ENCODE assay signal across 17 cellular contexts in genomic region chr11:102836290-102836875, GRCh38. TPM values are rescaled to one million over a fixed set of nuclear protein-coding genes. Genes with fewer than 3 reads are reported as not detected.
DNase-seq lines count a peak whose midpoint lies in the region; ATAC-seq and TF ChIP-seq lines count a peak whose summit lies in the region.
"Had no signal": no experiment of that assay in that cellular context is flagged by ENCODE, and none has a peak within 500 bp of the region (broad histone marks: within the 10 kb centered on the region; RNA-seq: fewer than 3 reads in every experiment).

No MANE protein-coding gene starts in this region.

- H2AK5ac ChIP-seq in H9 (ENCODE audit: insufficient read length, low read length), result no peak overlapping the region

- no peaks in the 10 kb centered on the region for H3K79me1 ChIP-seq in H9 (ENCODE audit: insufficient read depth, low read depth, low read length, poor library complexity, severe bottlenecking)

- intact Hi-C loops in PC-9 (cut with micrococcal nuclease; ENCODE audit: unreplicated experiment) (no loop called here), sciatic nerve (cut with DNase I) (no loop called here)

- H3K14ac ChIP-seq in H9 (ENCODE audit: insufficient read depth, low read length), result no peak overlapping the region

- H3K36me3 ChIP-seq in PC-9 (ENCODE audit: low read depth), result no peaks in the 10 kb centered on the region
- H3K36me3 ChIP-seq: gastroesophageal sphincter, spleen, thoracic aorta had no signal

- H3K23ac ChIP-seq in H9 (ENCODE audit: insufficient read length, low read depth, low read length), result no peak overlapping the region

- H4K91ac ChIP-seq in H9 (ENCODE audit: insufficient read length, low read depth, low read length), result no peak overlapping the region

- no peak overlapping the region for H2BK12ac ChIP-seq in H9 (ENCODE audit: insufficient read length, low read depth, low read length)

- no peaks in the 10 kb centered on the region for H3K9me2 ChIP-seq in PC-9 (ENCODE audit: insufficient read depth)

- H3K4me1 ChIP-seq in H9 (ENCODE audit: insufficient read depth, low read length), result peaks cover 3% of the 10 kb centered on the region; the same call in 1 of the 2 replicates
- H3K4me1 ChIP-seq in PC-9 (replicated peaks; ENCODE audit: insufficient read depth), result peaks cover 26% of the 10 kb centered on the region
- H3K4me1 ChIP-seq: gastroesophageal sphincter, spleen had no signal

- no peak overlapping the region for H3K27ac ChIP-seq in H9 (ENCODE audit: insufficient read length, low read depth, low read length)
- H3K27ac ChIP-seq in PC-9, result no peak overlapping the region
- H3K27ac ChIP-seq: gastroesophageal sphincter, thoracic aorta had no signal

- DNase-seq in H9 (no peak), PC-9 (peak in 1 of 2 experiments; percentile 41), fibroblast of gingiva (ENCODE audit: low read depth) (peak; percentile 62), sciatic nerve (ENCODE audit: low spot score) (no peak), OCI-M2 (lab: John Stamatoyannopoulos, UW; ENCODE audit: unreplicated experiment) (no peak)
- DNase-seq: activated naive CD4-positive, alpha-beta T cell treated with Interleukin-2 at 50 U/mL for 16 hours; left colon; NCI-H2227 treated with DMSO at 0.1 percent for 48 hours; RPMI8226; spleen; T1000 had no signal

- no peaks in the 10 kb centered on the region for H3K79me2 ChIP-seq in H9 (ENCODE audit: insufficient read depth, low read length)
- no peaks in the 10 kb centered on the region for H3K79me2 ChIP-seq in PC-9 (ENCODE audit: low read depth)

- no peak overlapping the region for H2BK15ac ChIP-seq in H9 (ENCODE audit: low read depth, low read length)

- no peaks in the 10 kb centered on the region for H3K36me3 Mint-ChIP-seq in H9 (ENCODE audit: insufficient read depth in 1 of 3, low read depth in 3 of 3)

- H3K4me1 Mint-ChIP-seq in H9, result peaks cover 15 to 19% of the 10 kb centered on the region in 2 experiments

- no peak overlapping the region for H2AFZ ChIP-seq in H9 (ENCODE audit: low read length)
- H2AFZ ChIP-seq in PC-9, result no peak overlapping the region

- no TSS peak for BruUV-seq in PC-9 (replicated peaks; lab: Mats Ljungman, UMichigan)

- CTCF ChIA-PET in PC-9 (lab: Charles Lee), result interaction anchor here (1.1 kb wide), 1 partner anchor 78 kb away, joined by 4 read pairs; no protein-coding TSS in a partner anchor

- H3K27ac Mint-ChIP-seq in H9, result peak overlapping the region in 2 of 3 experiments; percentile 71 to 84; a peak in 2 of 7 replicates
- H3K27ac Mint-ChIP-seq: nephron had no signal

- TF ChIP-seq CTCF in H9 (conservative IDR thresholded peaks at IDR 0.05), result no peak
- no peak for TF ChIP-seq CTCF in PC-9 (conservative IDR thresholded peaks at IDR 0.05)

- H3K23me2 ChIP-seq in H9 (ENCODE audit: insufficient read length, low read depth, low read length, poor library complexity, severe bottlenecking), result no peaks in the 10 kb centered on the region

- no peak overlapping the region for H2BK120ac ChIP-seq in H9 (ENCODE audit: low read depth, low read length, poor library complexity, severe bottlenecking)

- H3T11ph ChIP-seq in H9 (ENCODE audit: low read length), result no peak overlapping the region

- no peak overlapping the region for H3K18ac ChIP-seq in H9 (ENCODE audit: insufficient read length, low read depth, low read length)

- H4K20me1 ChIP-seq in H9 (ENCODE audit: control insufficient read depth, insufficient read depth, insufficient read length) (no peaks in the 10 kb centered on the region), PC-9 (ENCODE audit: insufficient read depth) (no peaks in the 10 kb centered on the region)

- no peak overlapping the region for H2BK20ac ChIP-seq in H9 (ENCODE audit: low read depth, low read length, poor library complexity, severe bottlenecking)

- H3K4me3 ChIP-seq in PC-9, result no peak overlapping the region
- H3K4me3 ChIP-seq: gastroesophageal sphincter, spleen, thoracic aorta had no signal

- H3K9me3 ChIP-seq in H9 (ENCODE audit: control insufficient read depth, low read depth, low read length), result no peaks in the 10 kb centered on the region
- no peaks in the 10 kb centered on the region; the same call in 1 of the 2 replicates for H3K9me3 ChIP-seq in PC-9 (ENCODE audit: insufficient read depth, low read depth)
- H3K9me3 ChIP-seq: gastroesophageal sphincter, spleen, thoracic aorta had no signal

- H4K5ac ChIP-seq in H9 (ENCODE audit: insufficient read length, low read depth, low read length), result no peak overlapping the region

- POLR2A ChIA-PET in PC-9 (lab: Charles Lee; ENCODE audit: unreplicated experiment), result no interaction called here

- no peaks in the 10 kb centered on the region for H3K27me3 ChIP-seq in H9 (ENCODE audit: insufficient read depth, low read length)
- no peaks in the 10 kb centered on the region for H3K27me3 ChIP-seq in PC-9 (ENCODE audit: insufficient read depth, low read depth)
- H3K27me3 ChIP-seq: gastroesophageal sphincter had no signal

- H3K4ac ChIP-seq in H9 (ENCODE audit: low read depth, low read length), result no peak overlapping the region

- H4K8ac ChIP-seq in H9 (replicated peaks; ENCODE audit: insufficient read length, low read depth, low read length), result no peak overlapping the region

- H3F3A ChIP-seq in PC-9 (ENCODE audit: insufficient read depth, low read depth), result peaks cover 13% of the 10 kb centered on the region; the same call in 1 of the 2 replicates

- H3K4me2 ChIP-seq in H9 (ENCODE audit: insufficient read depth, insufficient read length, low read length), result no peak overlapping the region
- H3K4me2 ChIP-seq in PC-9, result peak overlapping the region; percentile 16; the same call in 1 of the 2 replicates

- no peaks in the 10 kb centered on the region for H3K9me3 Mint-ChIP-seq in H9
- H3K9me3 Mint-ChIP-seq: nephron had no signal

- H3K9ac ChIP-seq in H9 (ENCODE audit: extremely low read depth, insufficient read length, low read length), result no peak overlapping the region

- no peak overlapping the region for H2BK5ac ChIP-seq in H9 (ENCODE audit: insufficient read length, low read length)

- H3K4me3 Mint-ChIP-seq in H9, result no peak overlapping the region
- H3K4me3 Mint-ChIP-seq: nephron had no signal

- no peak overlapping the region for H3K56ac ChIP-seq in H9 (ENCODE audit: insufficient read length, low read depth, low read length)

- no CpG with 5 or more reads among the region's 3 CpGs for WGBS in H9 (ENCODE audit: extremely low coverage, insufficient read length, low lambda C conversion rate)

- peak; percentile 49 for ATAC-seq in sciatic nerve
- no peak for ATAC-seq in HG03045 (IDR thresholded peaks at IDR 0.05; ENCODE audit: unreplicated experiment)
- no peak for ATAC-seq in GM21526 (IDR thresholded peaks at IDR 0.05; ENCODE audit: low FRiP score, unreplicated experiment)
- ATAC-seq: gastroesophageal sphincter, left colon had no signal

- peaks cover 3% of the 10 kb centered on the region; the same call in 1 of the 2 replicates for H3K27me3 Mint-ChIP-seq in H9 (ENCODE audit: low read depth)

RNA-seq across cellular contexts. Expression of gene MMP3, which starts 7.0 kb away (rescaled TPM):
- total RNA-seq in H9 (2021) (not detected in 2 replicates), PC-9 (2021) (not detected in 2 replicates), sciatic nerve (6.7 TPM)
- total RNA-seq: cerebellum, spleen had no signal

RNA-seq across cellular contexts. Expression of gene MMP12, which starts 38.4 kb away (rescaled TPM):
- total RNA-seq in H9 (2021), result not detected in 2 replicates
- not detected in 2 replicates for total RNA-seq in PC-9 (2021)
- total RNA-seq in sciatic nerve, result 0.22 TPM
- total RNA-seq: cerebellum, gastroesophageal sphincter, thoracic aorta had no signal

RNA-seq across cellular contexts. Expression of gene MMP1, which starts 38.4 kb away (rescaled TPM):
- total RNA-seq in H9 (2021) (not detected in 2 replicates), PC-9 (2021) (0.35 TPM in 1 of 2 replicates, not detected in the other), sciatic nerve (0.22 TPM)
- total RNA-seq: cerebellum, gastroesophageal sphincter had no signal

RNA-seq across cellular contexts. Expression of gene MMP10, which starts 56.0 kb away (rescaled TPM):
- total RNA-seq in H9 (2021) (0.20 TPM in 1 of 2 replicates, not detected in the other), PC-9 (2021) (not detected in 2 replicates), sciatic nerve (not detected)
- total RNA-seq: cerebellum, thoracic aorta had no signal
